Comparison of ENCODE assay signal across 36 cellular contexts in genomic region chr9:97956365-97956764, GRCh38. TPM values are rescaled to one million over a fixed set of nuclear protein-coding genes. Genes with fewer than 3 reads are reported as not detected.
"Had no signal": no experiment of that assay in that cellular context is flagged by ENCODE, and none has a peak within 500 bp of the region (broad histone marks: within the 10 kb centered on the region; RNA-seq: fewer than 3 reads in every experiment).

No MANE protein-coding gene starts in this region.

- H3K4me1 ChIP-seq: adrenal gland, body of pancreas, esophagus squamous epithelium, gastroesophageal sphincter, heart right ventricle had no signal

- H3K27ac Mint-ChIP-seq: activated CD4-positive, alpha-beta memory T cell treated with anti-CD3 and anti-CD28 coated beads for 36 hours; activated CD4-positive, alpha-beta T cell treated with anti-CD3 and anti-CD28 coated beads for 36 hours; activated CD4-positive, alpha-beta T cell treated with anti-CD3 and anti-CD28 coated beads, Interleukin-2, amount 10 ng/mL, durations not matched to agents 24 days and 14 days; activated CD8-positive, alpha-beta memory T cell treated with anti-CD3 and anti-CD28 coated beads, Interleukin-2, amount 10 ng/mL, durations not matched to agents 7 days and 5 days; activated CD8-positive, alpha-beta T cell treated with anti-CD3 and anti-CD28 coated beads, Interleukin-2, amount 10 ng/mL, durations not matched to agents 7 days and 5 days; activated naive CD8-positive, alpha-beta T cell treated with anti-CD3 and anti-CD28 coated beads for 36 hours; activated naive CD8-positive, alpha-beta T cell treated with anti-CD3 and anti-CD28 coated beads, Interleukin-2, amount 50 U/mL, for 24 hours; activated T-helper 1 cell treated with anti-CD3 and anti-CD28 coated beads, Interleukin-12 subunit alpha, Interleukin-12 subunit beta, Interleukin-2, Interleukin-4 antibody, amounts not matched to agents 30 ng/mL and 10 ng/mL and 1 ng/mL, durations not matched to agents 14 hours and 24 hours and 36 hours; effector memory CD8-positive, alpha-beta T cell had no signal

- H3K36me3 ChIP-seq: adrenal gland, esophagus squamous epithelium, gastroesophageal sphincter, heart right ventricle had no signal

- H3K4me3 ChIP-seq: adrenal gland, body of pancreas, esophagus squamous epithelium, gastroesophageal sphincter, heart right ventricle, hepatocyte had no signal

- DNase-seq: activated CD4-positive, alpha-beta memory T cell treated with anti-CD3 and anti-CD28 coated beads for 36 hours; activated CD4-positive, alpha-beta T cell treated with anti-CD3 and anti-CD28 coated beads for 36 hours; activated CD4-positive, alpha-beta T cell treated with anti-CD3 and anti-CD28 coated beads, Interleukin-2, amount 10 ng/mL, durations not matched to agents 24 days and 14 days; activated CD4-positive, CD25-positive, alpha-beta regulatory T cell; activated CD4-positive, CD25-positive, alpha-beta regulatory T cell treated with anti-CD3 and anti-CD28 coated beads, Interleukin-2, amount 50 U/mL, for 72 hours; activated CD8-positive, alpha-beta memory T cell treated with anti-CD3 and anti-CD28 coated beads, Interleukin-2, amount 10 ng/mL, durations not matched to agents 7 days and 5 days; activated CD8-positive, alpha-beta memory T cell treated with anti-CD3 and anti-CD28 coated beads, Interleukin-2, amount 50 U/mL, for 4 hours; activated CD8-positive, alpha-beta T cell treated with anti-CD3 and anti-CD28 coated beads, Interleukin-2, amount 10 ng/mL, durations not matched to agents 7 days and 5 days; activated gamma-delta T cell; activated naive CD4-positive, alpha-beta T cell treated with anti-CD3 and anti-CD28 coated beads, Interleukin-2, amount 50 U/mL, for 16 hours; activated naive CD4-positive, alpha-beta T cell treated with Interleukin-2 at 50 U/mL for 16 hours; activated naive CD8-positive, alpha-beta T cell treated with anti-CD3 and anti-CD28 coated beads for 36 hours; activated naive CD8-positive, alpha-beta T cell treated with anti-CD3 and anti-CD28 coated beads, Interleukin-2, amount 50 U/mL, for 24 hours; activated T-cell treated with anti-CD3 and anti-CD28 coated beads, Interleukin-2, amount 50 U/mL, for 1 hour; activated T-cell treated with anti-CD3 and anti-CD28 coated beads, Interleukin-2, amount 50 U/mL, for 48 hours; adrenal gland; amygdala; aorta; body of pancreas; caudate nucleus; cortex of kidney; dermis blood vessel endothelial cell; effector CD4-positive, alpha-beta T cell; effector memory CD8-positive, alpha-beta T cell; esophagus squamous epithelium; foreskin melanocyte; heart right ventricle; T-helper 2 cell had no signal

- H3K4me3 Mint-ChIP-seq: activated CD4-positive, alpha-beta memory T cell treated with anti-CD3 and anti-CD28 coated beads for 36 hours; activated CD4-positive, alpha-beta T cell treated with anti-CD3 and anti-CD28 coated beads for 36 hours; activated CD4-positive, alpha-beta T cell treated with anti-CD3 and anti-CD28 coated beads, Interleukin-2, amount 10 ng/mL, durations not matched to agents 24 days and 14 days; activated CD8-positive, alpha-beta memory T cell treated with anti-CD3 and anti-CD28 coated beads, Interleukin-2, amount 10 ng/mL, durations not matched to agents 7 days and 5 days; activated CD8-positive, alpha-beta T cell treated with anti-CD3 and anti-CD28 coated beads, Interleukin-2, amount 10 ng/mL, durations not matched to agents 7 days and 5 days; activated naive CD8-positive, alpha-beta T cell treated with anti-CD3 and anti-CD28 coated beads for 36 hours; activated naive CD8-positive, alpha-beta T cell treated with anti-CD3 and anti-CD28 coated beads, Interleukin-2, amount 50 U/mL, for 24 hours; activated T-helper 1 cell treated with anti-CD3 and anti-CD28 coated beads, Interleukin-12 subunit alpha, Interleukin-12 subunit beta, Interleukin-2, Interleukin-4 antibody, amounts not matched to agents 30 ng/mL and 10 ng/mL and 1 ng/mL, durations not matched to agents 14 hours and 24 hours and 36 hours; effector memory CD8-positive, alpha-beta T cell had no signal

- H3K9me3 Mint-ChIP-seq: activated CD4-positive, alpha-beta memory T cell treated with anti-CD3 and anti-CD28 coated beads for 36 hours; activated CD4-positive, alpha-beta T cell treated with anti-CD3 and anti-CD28 coated beads, Interleukin-2, amount 10 ng/mL, durations not matched to agents 24 days and 14 days; activated naive CD8-positive, alpha-beta T cell treated with anti-CD3 and anti-CD28 coated beads, Interleukin-2, amount 50 U/mL, for 24 hours; activated T-helper 1 cell treated with anti-CD3 and anti-CD28 coated beads, Interleukin-12 subunit alpha, Interleukin-12 subunit beta, Interleukin-2, Interleukin-4 antibody, amounts not matched to agents 30 ng/mL and 10 ng/mL and 1 ng/mL, durations not matched to agents 14 hours and 24 hours and 36 hours; effector memory CD8-positive, alpha-beta T cell had no signal

- H3K79me2 ChIP-seq: hepatocyte had no signal

- H3K27me3 ChIP-seq: adrenal gland, body of pancreas, hepatocyte had no signal

- H3K27ac ChIP-seq: adrenal gland, body of pancreas, epithelial cell of prostate, esophagus squamous epithelium, gastroesophageal sphincter, heart right ventricle, hepatocyte had no signal

- H2AFZ ChIP-seq: hepatocyte had no signal

- H3K9me3 ChIP-seq: adrenal gland, body of pancreas, gastroesophageal sphincter, heart right ventricle had no signal

- ATAC-seq: activated CD4-positive, alpha-beta T cell treated with anti-CD3 and anti-CD28 coated beads for 36 hours; activated CD8-positive, alpha-beta memory T cell treated with anti-CD3 and anti-CD28 coated beads, Interleukin-2, amount 10 ng/mL, durations not matched to agents 7 days and 5 days; activated CD8-positive, alpha-beta T cell treated with anti-CD3 and anti-CD28 coated beads, Interleukin-2, amount 10 ng/mL, durations not matched to agents 7 days and 5 days; activated naive CD8-positive, alpha-beta T cell treated with anti-CD3 and anti-CD28 coated beads, Interleukin-2, amount 50 U/mL, for 24 hours; body of pancreas; effector memory CD8-positive, alpha-beta T cell; gastroesophageal sphincter; heart right ventricle had no signal

- H3K27me3 Mint-ChIP-seq: activated CD4-positive, alpha-beta memory T cell treated with anti-CD3 and anti-CD28 coated beads for 36 hours; activated CD4-positive, alpha-beta T cell treated with anti-CD3 and anti-CD28 coated beads for 36 hours; activated CD8-positive, alpha-beta memory T cell treated with anti-CD3 and anti-CD28 coated beads, Interleukin-2, amount 10 ng/mL, durations not matched to agents 7 days and 5 days; activated naive CD8-positive, alpha-beta T cell treated with anti-CD3 and anti-CD28 coated beads for 36 hours; activated naive CD8-positive, alpha-beta T cell treated with anti-CD3 and anti-CD28 coated beads, Interleukin-2, amount 50 U/mL, for 24 hours; effector memory CD8-positive, alpha-beta T cell had no signal

- H3K4me2 ChIP-seq: hepatocyte had no signal

- H3K36me3 Mint-ChIP-seq: activated CD8-positive, alpha-beta memory T cell treated with anti-CD3 and anti-CD28 coated beads, Interleukin-2, amount 10 ng/mL, durations not matched to agents 7 days and 5 days; activated naive CD8-positive, alpha-beta T cell treated with anti-CD3 and anti-CD28 coated beads for 36 hours had no signal

RNA-seq across cellular contexts. Expression of gene HEMGN, which starts 18.4 kb away (rescaled TPM):
- total RNA-seq: body of pancreas, chondrocyte, dermis blood vessel endothelial cell, esophagus squamous epithelium, fibroblast of lung, fibroblast of villous mesenchyme, gastroesophageal sphincter, glomerular endothelial cell, hepatocyte had no signal
